ENCODE assay signal across 17 cellular contexts in genomic region chr7:101696-102376, GRCh38.
DNase-seq lines count a peak whose midpoint lies in the region; ATAC-seq, FAIRE-seq and TF ChIP-seq lines count a peak whose summit lies in the region.
"Had no signal": no experiment of that assay in that cellular context is flagged by ENCODE, and none has a peak within 500 bp of the region (broad histone marks: within the 10 kb centered on the region; RNA-seq: fewer than 3 reads in every experiment).

No MANE protein-coding gene starts in this region.

- WGBS in H1 (ENCODE audit: extremely low coverage in 1 of 2, insufficient coverage in 1 of 2, insufficient read length in 1 of 2, insufficient replicate concordance in 2 of 2, low coverage in 1 of 2, low lambda C conversion rate in 2 of 2, missing lambda C conversion rate in 1 of 2), 2 experiments = 86% methylated on average over 13 of the region's 13 CpGs; no CpG with 5 or more reads in 1 of the 2 experiments

- no peak overlapping the region for H2BK15ac ChIP-seq in H1 (ENCODE audit: low read length)

- DNase-seq in Daoy (ENCODE audit: low read depth) (peak; percentile 89), NCI-H226 (peak; percentile 86), H1 (ENCODE audit: low read depth in 1 of 2, low spot score in 2 of 2) (no peak), osteoblast (ENCODE audit: insufficient read length, low spot score, missing footprints) (peak; percentile 65), SHP77 treated with DMSO at 0.1 percent for 48 hours (lab: John Stamatoyannopoulos, UW) (no peak), substantia nigra (lab: John Stamatoyannopoulos, UW) (no peak)
- DNase-seq in stimulated activated CD4-positive, alpha-beta T cell treated with anti-CD3 and anti-CD28 coated beads, Interleukin-1b, Interleukin-23, amount 100 ng/mL, for 48 hours = no peak
- DNase-seq: activated CD4-positive, alpha-beta T cell treated with anti-CD3 and anti-CD28 coated beads for 4 hours; activated naive CD4-positive, alpha-beta T cell treated with anti-CD3 and anti-CD28 coated beads, Interleukin-2, amount 50 U/mL, for 16 hours; DMS79 treated with DMSO at 0.1 percent for 48 hours; effector memory CD8-positive, alpha-beta T cell; NCI-H1930; RPMI8226; transverse colon had no signal

- H3K79me1 ChIP-seq in H1 (ENCODE audit: low read depth, low read length) = no peaks in the 10 kb centered on the region

- FAIRE-seq in H1 (lab: Jason Lieb, UNC) = no peak
- FAIRE-seq: pancreas had no signal

- no peaks in the 10 kb centered on the region for H4K20me1 ChIP-seq in H1 (replicated peaks in 1 of 2; ENCODE audit: control insufficient read depth in 1 of 2, insufficient read depth in 2 of 2, low read length in 2 of 2)
- H4K20me1 ChIP-seq in osteoblast (ENCODE audit: insufficient read depth, low read length) = no peaks in the 10 kb centered on the region

- TF ChIP-seq RAD21 in H1 (IDR thresholded peaks at IDR 0.05 in 1 of 2, conservative IDR thresholded peaks at IDR 0.05 in 1 of 2; ENCODE audit: low read depth in 2 of 2, low read length in 2 of 2) = no peak

- no peak overlapping the region for H3K4me2 ChIP-seq in H1 (ENCODE audit: insufficient read depth in 1 of 2, low read depth in 2 of 2, low read length in 2 of 2)
- no peak overlapping the region for H3K4me2 ChIP-seq in osteoblast (ENCODE audit: insufficient read depth, low read length)

- no peak overlapping the region for H3K18ac ChIP-seq in H1 (ENCODE audit: extremely low read depth, low read length)

- no peak for TF ChIP-seq POLR2A in H1 (IDR thresholded peaks at IDR 0.05; ENCODE audit: control extremely low read depth in 1 of 2, low read depth in 2 of 2, low read length in 2 of 2)

- H4K8ac ChIP-seq in H1 (ENCODE audit: extremely low read depth, insufficient read depth, low read length) = no peak overlapping the region

- TF ChIP-seq CTCF in H1 (IDR thresholded peaks at IDR 0.05; ENCODE audit: control extremely low read depth in 1 of 3, insufficient read depth in 1 of 3, low read depth in 1 of 3, low read length in 3 of 3) (no peak), osteoblast (IDR thresholded peaks at IDR 0.05; ENCODE audit: extremely low read depth, low read depth, low read length) (no peak)

- H3K27ac ChIP-seq in H1 (ENCODE audit: low read depth, low read length) (no peak overlapping the region), osteoblast (ENCODE audit: low read depth, low read length) (no peak overlapping the region), substantia nigra (ENCODE audit: low read depth, low read length, poor library complexity, severe bottlenecking) (no peak overlapping the region)
- H3K27ac ChIP-seq: HL-60, pancreas, transverse colon had no signal

- CTCF ChIA-PET in H1 (lab: Charles Lee; ENCODE audit: partially characterized antibody) = interaction anchor here (0.7 kb wide), 1 partner anchor 37 kb away, joined by 3 read pairs; no protein-coding TSS in a partner anchor

- ATAC-seq in GM21529 (IDR thresholded peaks at IDR 0.05; ENCODE audit: unreplicated experiment) = no peak
- ATAC-seq: effector memory CD8-positive, alpha-beta T cell; pancreas had no signal

- no peak overlapping the region for H4K5ac ChIP-seq in H1 (ENCODE audit: insufficient read length, low read depth, low read length)

- H2BK5ac ChIP-seq in H1 (ENCODE audit: low read depth, low read length) = no peak overlapping the region

- H3K79me2 ChIP-seq in H1 (ENCODE audit: control insufficient read depth in 1 of 2, insufficient read depth in 2 of 2, low read length in 2 of 2) (no peaks in the 10 kb centered on the region), osteoblast (ENCODE audit: insufficient read depth, low read length) (no peaks in the 10 kb centered on the region)

- no peak overlapping the region for H3K14ac ChIP-seq in H1 (ENCODE audit: insufficient read length)

- POLR2A ChIA-PET in H1 (lab: Charles Lee; ENCODE audit: partially characterized antibody) = no interaction called here

- H2BK120ac ChIP-seq in H1 (replicated peaks; ENCODE audit: low read depth, low read length) = no peak overlapping the region

- H2BK20ac ChIP-seq in H1 (ENCODE audit: low read length) = no peak overlapping the region

- H3K27me3 ChIP-seq in H1 (replicated peaks in 1 of 4; ENCODE audit: control insufficient read depth in 3 of 4, extremely low read depth in 1 of 4, insufficient read depth in 3 of 4, low read length in 3 of 4) (no peaks in the 10 kb centered on the region; a peak in 1 of 7 replicates), osteoblast (ENCODE audit: insufficient read depth, low read length) (no peaks in the 10 kb centered on the region)
- H3K27me3 ChIP-seq: pancreas, transverse colon had no signal

- H3K9me3 ChIP-seq in H1 (ENCODE audit: insufficient read depth in 2 of 2, low read depth in 1 of 2, low read length in 1 of 2) (peaks cover 0 to 3% of the 10 kb centered on the region in 2 experiments; a peak in 1 of 4 replicates), osteoblast (ENCODE audit: low read depth, low read length) (no peaks in the 10 kb centered on the region)
- H3K9me3 ChIP-seq: pancreas had no signal

- H3K23ac ChIP-seq in H1 (ENCODE audit: insufficient read length) = no peak overlapping the region

- H3K36me3 ChIP-seq in H1 (ENCODE audit: control insufficient read depth in 2 of 4, insufficient read depth in 4 of 4, low read length in 3 of 4) (no peaks in the 10 kb centered on the region; a peak in 1 of 8 replicates), osteoblast (ENCODE audit: insufficient read depth, low read length) (no peaks in the 10 kb centered on the region)
- H3K36me3 ChIP-seq: pancreas, transverse colon had no signal

- H3K4me1 ChIP-seq in H1 (replicated peaks in 1 of 4; ENCODE audit: control insufficient read depth in 3 of 4, insufficient read depth in 4 of 4, low read length in 3 of 4) (peaks cover 3 to 12% (median 6%) of the 10 kb centered on the region in 4 experiments; a peak in 5 of 7 replicates), osteoblast (ENCODE audit: insufficient read depth, low read length) (peaks cover 19% of the 10 kb centered on the region)
- H3K4me1 ChIP-seq: pancreas, transverse colon had no signal

- H2AFZ ChIP-seq in H1 (ENCODE audit: low read length) (peak overlapping the region; percentile 19; the same call in 1 of the 2 replicates), osteoblast (ENCODE audit: low read length) (peak overlapping the region; percentile 68)

- H3K56ac ChIP-seq in H1 (replicated peaks; ENCODE audit: insufficient read length, low read depth, low read length) = no peak overlapping the region

- H3K23me2 ChIP-seq in H1 (ENCODE audit: low read depth, low read length) = no peaks in the 10 kb centered on the region

- no peak overlapping the region for H3K4ac ChIP-seq in H1 (replicated peaks; ENCODE audit: insufficient read length, low read depth, low read length)

- no peak overlapping the region for H3K9ac ChIP-seq in H1 (replicated peaks in 1 of 4; ENCODE audit: extremely low read depth in 1 of 4, low read depth in 3 of 4, low read length in 3 of 4)

- H4K91ac ChIP-seq in H1 (replicated peaks; ENCODE audit: insufficient read length, low read length) = no peak overlapping the region

- TF ChIP-seq EP300 in H1 (IDR thresholded peaks at IDR 0.05; ENCODE audit: borderline replicate concordance in 1 of 2, low read depth in 2 of 2, low read length in 2 of 2) = no peak

- no peak overlapping the region for H2AK5ac ChIP-seq in H1 (ENCODE audit: low read depth, low read length)

- H3K4me3 ChIP-seq in H1 (ENCODE audit: extremely low read depth in 1 of 4, insufficient read depth in 2 of 4, low read depth in 3 of 4, low read length in 4 of 4) (no peak overlapping the region), osteoblast (ENCODE audit: insufficient read depth, low read length) (no peak overlapping the region)
- H3K4me3 ChIP-seq: pancreas, transverse colon had no signal

- H2BK12ac ChIP-seq in H1 (ENCODE audit: low read depth, low read length) = peak overlapping the region; percentile 75; the same call in 1 of the 2 replicates

TF ChIP-seq in H1, 55 proteins besides CTCF, POLR2A, EP300 and RAD21:
- TF ChIP-seq BCL11A (IDR thresholded peaks at IDR 0.05; ENCODE audit: low read depth in 2 of 2, low read length in 2 of 2) (no peak), SIX5 (IDR thresholded peaks at IDR 0.05; ENCODE audit: low read depth, low read length) (no peak), JUN (IDR thresholded peaks at IDR 0.05; ENCODE audit: low read depth, low read length) (no peak), CBX5 (IDR thresholded peaks at IDR 0.05; ENCODE audit: low read depth, low read length) (no peak), HDAC6 (IDR thresholded peaks at IDR 0.05; ENCODE audit: low read depth, low read length) (no peak), GTF2F1 (IDR thresholded peaks at IDR 0.05; ENCODE audit: borderline replicate concordance, low read depth, low read length) (no peak), TBP (IDR thresholded peaks at IDR 0.05; ENCODE audit: low read depth, low read length) (no peak)

Comparison
In these comparisons a context has a peak if more than half of its experiments do, and no peak if none do; other contexts are left out.
1. DNase-seq: peak in Daoy (single experiment), NCI-H226 (single experiment) and osteoblast (single experiment); none in H1 (0 of 2), SHP77 treated with DMSO at 0.1 percent for 48 hours (single experiment), substantia nigra (0 of 49) and stimulated activated CD4-positive, alpha-beta T cell treated with anti-CD3 and anti-CD28 coated beads, Interleukin-1b, Interleukin-23, amount 100 ng/mL, for 48 hours (single experiment).